ENCODE assay signal across 9 cellular contexts in genomic region chr1:15696956-15697521, GRCh38. TPM values are rescaled to one million over a fixed set of nuclear protein-coding genes. Genes with fewer than 3 reads are reported as not detected.
DNase-seq lines count a peak whose midpoint lies in the region; ATAC-seq, FAIRE-seq and TF ChIP-seq lines count a peak whose summit lies in the region.
"Had no signal": no experiment of that assay in that cellular context is flagged by ENCODE, and none has a peak within 500 bp of the region (broad histone marks: within the 10 kb centered on the region; RNA-seq: fewer than 3 reads in every experiment).

No MANE protein-coding gene starts in this region.

- peak; percentile 96 for FAIRE-seq in GM19239 (lab: Jason Lieb, UNC)

- H3K4me1 ChIP-seq in heart left ventricle: peaks cover 5 to 66% (median 48%) of the 10 kb centered on the region in 12 donors

- H3K9me3 ChIP-seq in heart left ventricle: no peaks in the 10 kb centered on the region

- peak overlapping the region in 9 of 12 donors; percentile 12 to 93 (median 38) for H3K27ac ChIP-seq in heart left ventricle
- H3K27ac ChIP-seq: C4-2B had no signal

- no peak for TF ChIP-seq CTCF in heart left ventricle (IDR thresholded peaks at IDR 0.05)

- 37 to 52% (median 46%) methylated on average over 10 of the region's 10 CpGs for WGBS in heart left ventricle, 4 donors

- no peaks in the 10 kb centered on the region for H3K27me3 ChIP-seq in heart left ventricle

- peak; percentile 58 to 64 for DNase-seq in AML-193 (lab: John Stamatoyannopoulos, UW)
- peak; percentile 84 for DNase-seq in GM19239 (ENCODE audit: insufficient read length, low spot score)
- peak; percentile 39 for DNase-seq in activated CD4-positive, CD25-positive, alpha-beta regulatory T cell treated with anti-CD3 and anti-CD28 coated beads, Interleukin-2, amount 50 U/mL, for 72 hours
- no peak for DNase-seq in heart left ventricle
- peak; percentile 45 for DNase-seq in stimulated activated CD8-positive, alpha-beta memory T cell treated with anti-CD3 and anti-CD28 coated beads, Interleukin-4, amount 100 ng/mL, for 48 hours
- DNase-seq in T1000 (lab: John Stamatoyannopoulos, UW): no peak
- no peak for DNase-seq in erythroblast (lab: John Stamatoyannopoulos, UW)

- ATAC-seq in HG03175 (IDR thresholded peaks at IDR 0.05; ENCODE audit: unreplicated experiment): peak; percentile 96
- ATAC-seq in heart left ventricle: peak in 3 of 4 donors; percentile 21 to 57 (median 53)

- H3K4me3 ChIP-seq in heart left ventricle: peak overlapping the region in 1 of 12 donors; percentile 26

- intact Hi-C loops in heart left ventricle (cut with DNase I): no loop called here

- peaks cover 0 to 25% (median 10%) of the 10 kb centered on the region in 9 donors for H3K36me3 ChIP-seq in heart left ventricle

- no peak for TF ChIP-seq POLR2A in heart left ventricle (IDR thresholded peaks at IDR 0.05)
- no peak for TF ChIP-seq POLR2A in erythroblast (IDR thresholded peaks at IDR 0.05; ENCODE audit: low read length)

RNA-seq across cellular contexts. Expression of gene PLEKHM2, which starts 12.9 kb away (rescaled TPM):
- 100 to 1,000 TPM in 2 of 9 donors, 10 to 100 TPM in 7; 69.9 to 150 (median 84.4) TPM for total RNA-seq in heart left ventricle
- 100 to 1,000 TPM in 1 of 2 donors, 10 to 100 TPM in 1; 83.1 to 104 TPM for polyA plus RNA-seq in heart left ventricle

RNA-seq across cellular contexts. Expression of gene SLC25A34, which starts 39.0 kb away (rescaled TPM):
- total RNA-seq in heart left ventricle: 10 to 100 TPM in 6 of 9 donors, 1 to 10 TPM in 3; 4.8 to 71.2 (median 17.8) TPM
- polyA plus RNA-seq in heart left ventricle: 10 to 100 TPM in 1 of 2 donors, 1 to 10 TPM in 1; 1.6 to 25.9 TPM

RNA-seq across cellular contexts. Expression of gene TMEM82, which starts 45.3 kb away (rescaled TPM):
- total RNA-seq in heart left ventricle: not detected
- not detected for polyA plus RNA-seq in heart left ventricle

Comparison
In these comparisons a context has a peak if more than half of its experiments do, and no peak if none do; other contexts are left out.
1. DNase-seq: peak in AML-193 (2 of 2), GM19239 (single experiment), activated CD4-positive, CD25-positive, alpha-beta regulatory T cell treated with anti-CD3 and anti-CD28 coated beads, Interleukin-2, amount 50 U/mL, for 72 hours (single experiment) and stimulated activated CD8-positive, alpha-beta memory T cell treated with anti-CD3 and anti-CD28 coated beads, Interleukin-4, amount 100 ng/mL, for 48 hours (single experiment); none in heart left ventricle (0 of 5), T1000 (single experiment) and erythroblast (0 of 2).